1 cellular context compared by ENCODE assay signal in genomic region chr22:48240165-48240934, GRCh38.
TF ChIP-seq lines count a peak whose summit lies in the region.

No MANE protein-coding gene starts in this region.

TF ChIP-seq in GM23338, 12 proteins besides CTCF, POLR2A, EP300 and RAD21 (continued from another document):
- no peak for TF ChIP-seq ETS1 (IDR thresholded peaks at IDR 0.05)
- no peak for TF ChIP-seq STAT1 (IDR thresholded peaks at IDR 0.05; ENCODE audit: unreplicated experiment)
- TF ChIP-seq EZH2phosphoT487 (IDR thresholded peaks at IDR 0.05; ENCODE audit: unreplicated experiment) = no peak
- TF ChIP-seq NANOG (IDR thresholded peaks at IDR 0.05; ENCODE audit: borderline replicate concordance) = no peak
- TF ChIP-seq POLR2AphosphoS5 (IDR thresholded peaks at IDR 0.05; ENCODE audit: low read depth) = no peak
- TF ChIP-seq ZNF331 (CRISPR knock-in tag; IDR thresholded peaks at IDR 0.05; ENCODE audit: low read depth) = no peak
- TF ChIP-seq REST (IDR thresholded peaks at IDR 0.05; ENCODE audit: unreplicated experiment) = no peak
- no peak for TF ChIP-seq CREB1 (CRISPR knock-in tag; IDR thresholded peaks at IDR 0.05; ENCODE audit: low read depth)
